In the genomic region with DNA sequence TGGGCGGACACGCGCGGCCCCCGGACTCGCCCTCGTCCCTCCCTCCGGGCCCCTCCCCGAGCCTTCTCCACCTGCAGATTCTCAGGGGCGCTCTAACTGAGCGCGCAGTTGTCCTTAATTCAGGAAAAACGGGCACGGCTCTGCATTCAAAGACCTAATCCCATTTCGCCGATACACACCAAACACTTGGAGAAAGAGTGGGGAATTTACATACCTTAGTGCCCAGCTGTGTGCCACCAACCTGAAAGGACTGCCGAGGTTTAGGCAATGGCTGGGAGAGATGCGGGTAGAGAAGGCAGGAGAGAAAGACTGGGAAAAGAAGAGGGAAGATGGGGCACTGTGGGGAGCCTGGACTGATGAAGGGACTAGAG, we compare ENCODE assay signal across 11 cellular contexts. TPM values are rescaled to one million over a fixed set of nuclear protein-coding genes. Genes with fewer than 3 reads are reported as not detected.
DNase-seq lines count a peak whose midpoint lies in the region; TF ChIP-seq lines count a peak whose summit lies in the region.
"Had no signal": no experiment of that assay in that cellular context is flagged by ENCODE, and none has a peak within 500 bp of the region (broad histone marks: within the 10 kb centered on the region; RNA-seq: fewer than 3 reads in every experiment).

No MANE protein-coding gene starts in this region.

- TF ChIP-seq POLR2A in esophagus muscularis mucosa (IDR thresholded peaks at IDR 0.05; ENCODE audit: low read depth) (no peak), vagina (IDR thresholded peaks at IDR 0.05) (no peak)

- 64% methylated on average over 2 of the region's 18 CpGs for WGBS in esophagus muscularis mucosa

- DNase-seq in right atrium auricular region (ENCODE audit: low spot score) (no peak), cardiac septum (ENCODE audit: low spot score) (no peak), esophagus muscularis mucosa (ENCODE audit: extremely low spot score) (no peak), neural crest cell (ENCODE audit: low read depth, low spot score) (no peak), vagina (ENCODE audit: extremely low spot score in 2 of 2) (no peak), CD14-positive monocyte (ENCODE audit: low spot score) (no peak), NOMO-1 (lab: John Stamatoyannopoulos, UW; ENCODE audit: unreplicated experiment in 2 of 2) (no peak)
- no peak for DNase-seq in stimulated activated CD4-positive, alpha-beta T cell treated with anti-CD3 and anti-CD28 coated beads, Interleukin-2, amount 100 ng/mL, for 24 hours
- DNase-seq: activated gamma-delta T cell treated with Interleukin-2 at 50 U/mL for 16 hours had no signal

- TF ChIP-seq CTCF in right atrium auricular region (IDR thresholded peaks at IDR 0.05): no peak
- TF ChIP-seq CTCF in esophagus muscularis mucosa (IDR thresholded peaks at IDR 0.05): no peak
- TF ChIP-seq CTCF in neural crest cell (conservative IDR thresholded peaks at IDR 0.05): no peak
- TF ChIP-seq CTCF in vagina (IDR thresholded peaks at IDR 0.05): no peak
- no peak for TF ChIP-seq CTCF in CD14-positive monocyte (IDR thresholded peaks at IDR 0.05)

- H3K27ac Mint-ChIP-seq in neural crest cell (ENCODE audit: unreplicated experiment) (peak overlapping the region; percentile 95), CD14-positive monocyte (no peak overlapping the region)

- H3K9me3 Mint-ChIP-seq in neural crest cell: no peaks in the 10 kb centered on the region
- H3K9me3 Mint-ChIP-seq in CD14-positive monocyte: peaks cover 7 to 38% (median 34%) of the 10 kb centered on the region in 7 donors

- H3K27me3 ChIP-seq in right atrium auricular region (peaks cover 0 to 7% of the 10 kb centered on the region in 2 donors), esophagus muscularis mucosa (peaks cover 0 to 64% (median 13%) of the 10 kb centered on the region in 4 donors), vagina (no peaks in the 10 kb centered on the region)

- peaks cover 0 to 6% of the 10 kb centered on the region in 2 donors for H3K4me1 ChIP-seq in right atrium auricular region
- peaks cover 6 to 17% (median 15%) of the 10 kb centered on the region in 4 donors for H3K4me1 ChIP-seq in esophagus muscularis mucosa
- H3K4me1 ChIP-seq in vagina: peaks cover 11% of the 10 kb centered on the region

- H3K36me3 ChIP-seq in right atrium auricular region (no peaks in the 10 kb centered on the region), esophagus muscularis mucosa (no peaks in the 10 kb centered on the region), vagina (no peaks in the 10 kb centered on the region)

- H3K27ac ChIP-seq in right atrium auricular region (no peak overlapping the region), esophagus muscularis mucosa (replicated peaks in 1 of 4) (no peak overlapping the region), vagina (no peak overlapping the region)

- H3K4me3 ChIP-seq in right atrium auricular region (peak overlapping the region; percentile 32 to 54), esophagus muscularis mucosa (peak overlapping the region; percentile 53 to 65 (median 58)), vagina (peak overlapping the region; percentile 39 to 54)

- H3K27me3 Mint-ChIP-seq in neural crest cell (ENCODE audit: low read depth) (no peaks in the 10 kb centered on the region), CD14-positive monocyte (ENCODE audit: low read depth in 3 of 3) (peaks cover 51 to 60% (median 59%) of the 10 kb centered on the region in 3 donors)

- H3K36me3 Mint-ChIP-seq in neural crest cell (ENCODE audit: low read depth) (peaks cover 25% of the 10 kb centered on the region), CD14-positive monocyte (peaks cover 0 to 4% of the 10 kb centered on the region in 2 donors)

- H3K4me3 Mint-ChIP-seq in neural crest cell (peak overlapping the region; percentile 67), CD14-positive monocyte (peak overlapping the region in 1 of 2 donors; percentile 87)

- intact Hi-C loops in cardiac septum (cut with DNase I): no loop called here
- intact Hi-C loops in esophagus muscularis mucosa (cut with DNase I): no loop called here
- intact Hi-C loops in vagina (cut with DNase I): no loop called here
- intact Hi-C loops in CD14-positive monocyte (cut with micrococcal nuclease): no loop called here

- peaks cover 0 to 10% of the 10 kb centered on the region in 2 donors for H3K9me3 ChIP-seq in right atrium auricular region
- H3K9me3 ChIP-seq in esophagus muscularis mucosa: no peaks in the 10 kb centered on the region
- no peaks in the 10 kb centered on the region for H3K9me3 ChIP-seq in vagina

- no peak for TF ChIP-seq EP300 in esophagus muscularis mucosa (IDR thresholded peaks at IDR 0.05)

- H3K4me1 Mint-ChIP-seq in neural crest cell (peaks cover 52% of the 10 kb centered on the region), CD14-positive monocyte (peaks cover 5% of the 10 kb centered on the region)

RNA-seq across cellular contexts. Expression of a gene that starts 21.8 kb away (rescaled TPM):
- total RNA-seq in right atrium auricular region: not detected
- not detected for total RNA-seq in cardiac septum
- total RNA-seq in esophagus muscularis mucosa: under 1 TPM in 1 of 4 donors, not detected in 3; 0.17 TPM
- 298 and 300 TPM in 2 replicates for total RNA-seq in neural crest cell
- 0.49 TPM for total RNA-seq in vagina
- not detected for polyA plus RNA-seq in CD14-positive monocyte
- total RNA-seq: HT-29, mesenteric fat pad had no signal

RNA-seq across cellular contexts. Expression of a gene that starts 51.5 kb away (rescaled TPM):
- total RNA-seq in right atrium auricular region: not detected
- total RNA-seq in cardiac septum: 29.8 TPM
- not detected for total RNA-seq in esophagus muscularis mucosa
- total RNA-seq in neural crest cell: 17.2 TPM in 1 of 2 replicates, not detected in the other
- not detected for total RNA-seq in vagina
- not detected for polyA plus RNA-seq in CD14-positive monocyte
- total RNA-seq: HT-29 had no signal

Comparison
In these comparisons a context has a peak if more than half of its experiments do, and no peak if none do; other contexts are left out.
1. RNA of a gene that starts 21.8 kb away (total RNA-seq): 298 to 300 TPM in neural crest cell; 0.49 TPM in vagina (single experiment), not detected in right atrium auricular region, 0.17 TPM in esophagus muscularis mucosa and not detected in cardiac septum (single experiment); every median in the first group is over 100 times any median in the second.
2. Peak in every context shown above with its lines, with median percentiles within 50 percentile points of each other: H3K4me3 ChIP-seq.